In genomic region chr10:91162495-91163268, GRCh38 we compare ENCODE assay signal across 8 cellular contexts. TPM values are rescaled to one million over a fixed set of nuclear protein-coding genes. Genes with fewer than 3 reads are reported as not detected.
A peak's percentile ranks its signal among the peaks of the same experiment; 100 is the strongest.
DNase-seq lines count a peak whose midpoint lies in the region; TF ChIP-seq lines count a peak whose summit lies in the region.

No MANE protein-coding gene starts in this region.

- CTCF ChIA-PET in HEK293 (lab: Yijun Ruan, JAX), result interaction anchor here (1.0 to 1.5 kb wide), 2 partner anchors 88 to 157 kb away, joined by 3 to 9 read pairs; no protein-coding TSS in a partner anchor

- DNase-seq in GM13976 (ENCODE audit: low spot score), result peak; percentile 75
- DNase-seq in NCI-H1092 (lab: John Stamatoyannopoulos, UW), result peak; percentile 17
- peak; percentile 79 for DNase-seq in activated CD4-positive, alpha-beta T cell treated with anti-CD3 and anti-CD28 coated beads, Interleukin-2, amount 50 U/mL, for 1 hour
- DNase-seq in colonic mucosa, result peak; percentile 71
- peak; percentile 36 to 41 for DNase-seq in stimulated activated CD4-positive, alpha-beta T cell treated with anti-CD3 and anti-CD28 coated beads, Interleukin-15, amount 100 ng/mL, for 48 hours (ENCODE audit: low read depth in 2 of 2)
- DNase-seq in SIG-M5 treated with dmso at 0.1 percent for 504 hours (lab: John Stamatoyannopoulos, UW; ENCODE audit: unreplicated experiment), result no peak

- in situ Hi-C loops in GM13976 (cut with MboI; ENCODE audit: low sequenced_read_pairs, unreplicated experiment), result no loop called here

- H3K9me3 ChIP-seq in HEK293 (ENCODE audit: control insufficient read depth, insufficient read depth, low read depth, low read length) (no peaks in the 10 kb centered on the region), colonic mucosa (no peaks in the 10 kb centered on the region)

- peak overlapping the region; percentile 78 for H3K4me3 ChIP-seq in HEK293 (ENCODE audit: low read depth, low read length)
- peak overlapping the region; percentile 89 for H3K4me3 ChIP-seq in colonic mucosa

- POLR2A ChIA-PET in HEK293 (lab: Yijun Ruan, JAX), result interaction anchor here (1.0 to 3.0 kb wide), 6 partner anchors 11 to 761 kb away, joined by 3 to 15 read pairs (median 4); partner anchors contain the start of genes BTAF1 and PCGF5

- intact Hi-C loops in colonic mucosa (cut with DNase I), result loop anchor here (10.0 kb wide), 1 partner anchor 52 kb away; no protein-coding TSS in a partner anchor

- H3K27ac ChIP-seq in HEK293 (ENCODE audit: extremely low read depth, low read depth, low read length) (peak overlapping the region; percentile 86), colonic mucosa (peak overlapping the region; percentile 91), layer of hippocampus (ENCODE audit: low read depth, low read length) (peak overlapping the region; percentile 96)

- no peaks in the 10 kb centered on the region; the same call in 1 of the 2 replicates for H3K4me1 ChIP-seq in HEK293 (ENCODE audit: control insufficient read depth, insufficient read depth, low read length)
- H3K4me1 ChIP-seq in colonic mucosa, result no peaks in the 10 kb centered on the region

- TF ChIP-seq CTCF in GM13976 (IDR thresholded peaks at IDR 0.05; ENCODE audit: borderline replicate concordance, control extremely low read depth, extremely low read depth, insufficient read depth, missing control alignments), result no peak
- no peak for TF ChIP-seq CTCF in HEK293 (tag by site-specific recombination; IDR thresholded peaks at IDR 0.05)
- TF ChIP-seq CTCF in colonic mucosa (IDR thresholded peaks at IDR 0.05), result no peak

- no peaks in the 10 kb centered on the region for H3K36me3 ChIP-seq in HEK293 (ENCODE audit: control insufficient read depth in 2 of 2, insufficient read depth in 1 of 2, low read length in 2 of 2)
- H3K36me3 ChIP-seq in colonic mucosa, result no peaks in the 10 kb centered on the region

- peak overlapping the region; percentile 62 to 94 for H3K9ac ChIP-seq in colonic mucosa (ENCODE audit: low read depth in 2 of 2, low read length in 2 of 2)

- H3K27me3 ChIP-seq in colonic mucosa (no peaks in the 10 kb centered on the region), layer of hippocampus (ENCODE audit: control insufficient read depth, insufficient read depth, low read length) (no peaks in the 10 kb centered on the region)

TF ChIP-seq in HEK293, 187 proteins besides CTCF, POLR2A, EP300 and RAD21 (continues in another document):
- TF ChIP-seq ZNF621 (tag by site-specific recombination; IDR thresholded peaks at IDR 0.05), result no peak
- TF ChIP-seq ZNF248 (tag by site-specific recombination; IDR thresholded peaks at IDR 0.05), result no peak
- TF ChIP-seq ZNF335 (tag by site-specific recombination; conservative IDR thresholded peaks at IDR 0.05), result peak; percentile 56; the same call in 1 of the 2 replicates
- no peak for TF ChIP-seq ZNF354C (tag by site-specific recombination; IDR thresholded peaks at IDR 0.05; ENCODE audit: borderline replicate concordance, low read depth)
- peak; percentile 44; the same call in 1 of the 2 replicates for TF ChIP-seq ZNF677 (tag by site-specific recombination; IDR thresholded peaks at IDR 0.05)
- peak; percentile 35 for TF ChIP-seq SP2 (tag by site-specific recombination; IDR thresholded peaks at IDR 0.05)
- 0 out of 2 replicates have a peak, but pooled peaks have one; percentile 39 for TF ChIP-seq ZNF184 (tag by site-specific recombination; IDR thresholded peaks at IDR 0.05)
- no peak for TF ChIP-seq ZNF155 (tag by site-specific recombination; IDR thresholded peaks at IDR 0.05)
- no peak for TF ChIP-seq ZNF324 (tag by site-specific recombination; IDR thresholded peaks at IDR 0.05)
- TF ChIP-seq ZBTB8A (tag by site-specific recombination; IDR thresholded peaks at IDR 0.05), result peak; percentile 74
- no peak for TF ChIP-seq ZNF121 (tag by site-specific recombination; IDR thresholded peaks at IDR 0.05)
- TF ChIP-seq ZNF501 (tag by site-specific recombination; IDR thresholded peaks at IDR 0.05), result no peak
- TF ChIP-seq ZNF560 (tag by site-specific recombination; IDR thresholded peaks at IDR 0.05; ENCODE audit: borderline replicate concordance), result no peak
- no peak for TF ChIP-seq MZF1 (tag by site-specific recombination; IDR thresholded peaks at IDR 0.05; ENCODE audit: borderline replicate concordance)
- TF ChIP-seq ZNF645 (tag by site-specific recombination; IDR thresholded peaks at IDR 0.05), result no peak
- TF ChIP-seq ZNF174 (tag by site-specific recombination; IDR thresholded peaks at IDR 0.05), result no peak
- TF ChIP-seq PATZ1 (tag by site-specific recombination; IDR thresholded peaks at IDR 0.05), result peak; percentile 78
- no peak for TF ChIP-seq SP7 (tag by site-specific recombination; IDR thresholded peaks at IDR 0.05)
- TF ChIP-seq ZFP3 (tag by site-specific recombination; IDR thresholded peaks at IDR 0.05; ENCODE audit: low read depth), result no peak
- TF ChIP-seq ZNF777 (tag by site-specific recombination; IDR thresholded peaks at IDR 0.05; ENCODE audit: borderline replicate concordance), result 0 out of 2 replicates have a peak, but pooled peaks have one; percentile 54
- TF ChIP-seq OSR2 (tag by site-specific recombination; IDR thresholded peaks at IDR 0.05), result no peak
- no peak for TF ChIP-seq ZNF140 (tag by site-specific recombination; IDR thresholded peaks at IDR 0.05)
- no peak for TF ChIP-seq ZBTB7A (tag by site-specific recombination; IDR thresholded peaks at IDR 0.05; ENCODE audit: low read depth)
- no peak for TF ChIP-seq ZNF830 (tag by site-specific recombination; IDR thresholded peaks at IDR 0.05; ENCODE audit: low read depth)
- TF ChIP-seq ZNF24 (tag by site-specific recombination; IDR thresholded peaks at IDR 0.05), result no peak
- no peak for TF ChIP-seq PRDM4 (tag by site-specific recombination; IDR thresholded peaks at IDR 0.05)
- TF ChIP-seq KLF8 (tag by site-specific recombination; IDR thresholded peaks at IDR 0.05), result 0 out of 2 replicates have a peak, but pooled peaks have one; percentile 11
- TF ChIP-seq ZNF473 (tag by site-specific recombination; IDR thresholded peaks at IDR 0.05), result no peak
- no peak for TF ChIP-seq ZFP69B (tag by site-specific recombination; IDR thresholded peaks at IDR 0.05)
- TF ChIP-seq ZNF776 (tag by site-specific recombination; IDR thresholded peaks at IDR 0.05; ENCODE audit: borderline replicate concordance), result no peak
- TF ChIP-seq BCL11B (tag by site-specific recombination; IDR thresholded peaks at IDR 0.05; ENCODE audit: low read depth), result no peak
- TF ChIP-seq MYNN (tag by site-specific recombination; IDR thresholded peaks at IDR 0.05; ENCODE audit: borderline replicate concordance), result no peak
- TF ChIP-seq ZNF214 (tag by site-specific recombination; IDR thresholded peaks at IDR 0.05; ENCODE audit: borderline replicate concordance), result no peak

RNA-seq across cellular contexts. Expression of gene PCGF5, which starts 57.8 kb away (rescaled TPM):
- 10 to 100 TPM; 48.7 to 71.7 TPM for total RNA-seq in colonic mucosa
